In genomic region chr21:42733037-42733632, GRCh38 we compare ENCODE assay signal across 20 cellular contexts.
DNase-seq lines count a peak whose midpoint lies in the region; ATAC-seq, FAIRE-seq and TF ChIP-seq lines count a peak whose summit lies in the region.
"Had no signal": no experiment of that assay in that cellular context is flagged by ENCODE, and none has a peak within 500 bp of the region (broad histone marks: within the 10 kb centered on the region; RNA-seq: fewer than 3 reads in every experiment).

No MANE protein-coding gene starts in this region.

- no peak for TF ChIP-seq CTCF in IMR-90 (conservative IDR thresholded peaks at IDR 0.05; ENCODE audit: low read depth, low read length)
- no peak for TF ChIP-seq CTCF in right lobe of liver (IDR thresholded peaks at IDR 0.05)
- TF ChIP-seq CTCF in sigmoid colon (IDR thresholded peaks at IDR 0.05): no peak

- in situ Hi-C loops in IMR-90 (cut with MboI; ENCODE audit: low sequenced_read_pairs): no loop called here

- H3K79me1 ChIP-seq in IMR-90 (ENCODE audit: low read depth in 1 of 2, low read length in 2 of 2): no peaks in the 10 kb centered on the region

- no peak for TF ChIP-seq EP300 in sigmoid colon (IDR thresholded peaks at IDR 0.05)

- DNase-seq in IMR-90 (no peak), right lobe of liver (no peak), sigmoid colon (peak; percentile 47), HTR-8/SVneo (ENCODE audit: insufficient read length, low spot score) (no peak), A172 (ENCODE audit: low spot score) (no peak)
- DNase-seq: activated CD4-positive, alpha-beta T cell treated with anti-CD3 and anti-CD28 coated beads, Interleukin-2, amount 50 U/mL, for 1 hour; AML-193; brain microvascular endothelial cell; effector CD8-positive, alpha-beta T cell; GDM1; GM23248; Karpas-422; left cardiac atrium; NCI-H1105; ovary had no signal

- H3K27ac ChIP-seq in IMR-90 (ENCODE audit: insufficient read depth, low read length): no peak overlapping the region
- peak overlapping the region; percentile 60 for H3K27ac ChIP-seq in cingulate gyrus (ENCODE audit: low read depth, low read length)
- peak overlapping the region in 2 of 3 donors; percentile 76 to 86 for H3K27ac ChIP-seq in right lobe of liver
- peak overlapping the region in 3 of 4 donors; percentile 73 to 79 (median 77) for H3K27ac ChIP-seq in sigmoid colon
- H3K27ac ChIP-seq: brain microvascular endothelial cell, GM23248, ovary had no signal

- H3K4me3 ChIP-seq in IMR-90 (ENCODE audit: insufficient read depth, low read depth, low read length): no peak overlapping the region
- H3K4me3 ChIP-seq in right lobe of liver: no peak overlapping the region
- H3K4me3 ChIP-seq in sigmoid colon: no peak overlapping the region
- H3K4me3 ChIP-seq: GM23248, ovary had no signal

- H3K23ac ChIP-seq in IMR-90 (ENCODE audit: low read depth, low read length): no peak overlapping the region

- no peak overlapping the region for H2BK15ac ChIP-seq in IMR-90 (ENCODE audit: low read depth, low read length)

- CTCF ChIA-PET in IMR-90 (lab: Yijun Ruan, JAX): no interaction called here

- no CpG with 5 or more reads among the region's 7 CpGs for WGBS in IMR-90 (ENCODE audit: extremely low coverage in 2 of 2, insufficient read length in 1 of 2), 2 experiments
- 28% methylated on average over 7 of the region's 7 CpGs for WGBS in right lobe of liver (ENCODE audit: insufficient coverage, low coverage, low lambda C conversion rate, missing lambda C conversion rate)
- WGBS in sigmoid colon, 2 donors: 41 to 64% methylated on average over 7 of the region's 7 CpGs

- H2BK5ac ChIP-seq in IMR-90 (ENCODE audit: low read depth, low read length, poor library complexity, severe bottlenecking): no peak overlapping the region

- H3K36me3 ChIP-seq in IMR-90 (ENCODE audit: control insufficient read depth, insufficient read depth, low read length): no peaks in the 10 kb centered on the region; the same call in 1 of the 2 replicates
- H3K36me3 ChIP-seq in right lobe of liver: no peaks in the 10 kb centered on the region
- H3K36me3 ChIP-seq in sigmoid colon: peaks cover 8 to 49% (median 28%) of the 10 kb centered on the region in 4 donors
- H3K36me3 ChIP-seq: brain microvascular endothelial cell, ovary had no signal

- no peak for TF ChIP-seq POLR2A in IMR-90 (IDR thresholded peaks at IDR 0.05; ENCODE audit: low read depth, low read length)
- no peak for TF ChIP-seq POLR2A in right lobe of liver (IDR thresholded peaks at IDR 0.05)
- no peak for TF ChIP-seq POLR2A in sigmoid colon (IDR thresholded peaks at IDR 0.05)

- BruUV-seq in IMR-90 (replicated peaks; lab: Mats Ljungman, UMichigan): no TSS peak

- POLR2A ChIA-PET in IMR-90 (lab: Charles Lee; ENCODE audit: unreplicated experiment): no interaction called here

- no peak overlapping the region for H2AK5ac ChIP-seq in IMR-90 (ENCODE audit: low read depth, low read length)

- FAIRE-seq in HTR-8/SVneo (lab: Jason Lieb, UNC): no peak
- FAIRE-seq: D721Med, GM12891, TTC549 had no signal

- H3K4ac ChIP-seq in IMR-90 (ENCODE audit: low read depth, low read length): no peak overlapping the region

- dilution Hi-C loops in IMR-90 (cut with HindIII; ENCODE audit: low sequenced_read_pairs, unreplicated experiment): no loop called here

- no peak overlapping the region for H3K9ac ChIP-seq in IMR-90 (ENCODE audit: low read depth, low read length)
- H3K9ac ChIP-seq: GM23248 had no signal

- H4K5ac ChIP-seq in IMR-90 (ENCODE audit: low read depth, low read length): no peak overlapping the region

- no peak overlapping the region for H4K8ac ChIP-seq in IMR-90 (ENCODE audit: low read depth in 2 of 2, low read length in 2 of 2)

- H4K91ac ChIP-seq in IMR-90 (ENCODE audit: insufficient read depth, low read depth, low read length): no peak overlapping the region

- H2BK120ac ChIP-seq in IMR-90 (ENCODE audit: low read depth, low read length): no peak overlapping the region

- no peak overlapping the region for H3K4me2 ChIP-seq in IMR-90 (ENCODE audit: low read depth, low read length)

- no peaks in the 10 kb centered on the region for H4K20me1 ChIP-seq in IMR-90 (ENCODE audit: insufficient read depth, low read length)

- no peak for ATAC-seq in IMR-90 (ENCODE audit: low read depth)
- ATAC-seq in right lobe of liver: peak; percentile 43 to 63 (median 51)
- ATAC-seq in GM18873 (IDR thresholded peaks at IDR 0.05; ENCODE audit: low FRiP score, unreplicated experiment): no peak
- ATAC-seq: left cardiac atrium had no signal

- H2BK20ac ChIP-seq in IMR-90 (ENCODE audit: low read depth, low read length): no peak overlapping the region

- intact Hi-C loops in IMR-90 (cut with micrococcal nuclease) (no loop called here), right lobe of liver (cut with DNase I) (no loop called here), sigmoid colon (cut with DNase I) (loop anchor here (5.0 kb wide), 1 partner anchor 66 kb away; no protein-coding TSS in a partner anchor)

- H3K18ac ChIP-seq in IMR-90 (ENCODE audit: low read depth, low read length): no peak overlapping the region

- H3K9me3 ChIP-seq in IMR-90 (ENCODE audit: control insufficient read depth, insufficient read depth, low read length) (no peaks in the 10 kb centered on the region), right lobe of liver (no peaks in the 10 kb centered on the region), sigmoid colon (no peaks in the 10 kb centered on the region)
- H3K9me3 ChIP-seq: ovary had no signal

- H2AFZ ChIP-seq in IMR-90 (replicated peaks; ENCODE audit: low read length, poor library complexity): no peak overlapping the region
- H2AFZ ChIP-seq: GM23248 had no signal

- H3K14ac ChIP-seq in IMR-90 (replicated peaks; ENCODE audit: low read depth, low read length): no peak overlapping the region

- peaks cover 3% of the 10 kb centered on the region; the same call in 1 of the 2 replicates for H3K4me1 ChIP-seq in IMR-90 (ENCODE audit: control insufficient read depth, insufficient read depth, low read length)
- H3K4me1 ChIP-seq in right lobe of liver: peaks cover 0 to 49% (median 25%) of the 10 kb centered on the region in 4 donors
- peaks cover 0 to 41% (median 20%) of the 10 kb centered on the region in 4 donors for H3K4me1 ChIP-seq in sigmoid colon

- no peak for TF ChIP-seq RAD21 in IMR-90 (IDR thresholded peaks at IDR 0.05; ENCODE audit: low read length)

- no peak overlapping the region for H3K56ac ChIP-seq in IMR-90 (ENCODE audit: extremely low read depth, insufficient read depth, low read length)

- no peaks in the 10 kb centered on the region; the same call in 1 of the 2 replicates for H3K9me1 ChIP-seq in IMR-90 (ENCODE audit: insufficient read depth, low read length)

- H3K27me3 ChIP-seq in IMR-90 (ENCODE audit: control insufficient read depth, insufficient read depth, low read length): no peaks in the 10 kb centered on the region
- no peaks in the 10 kb centered on the region for H3K27me3 ChIP-seq in right lobe of liver
- H3K27me3 ChIP-seq in sigmoid colon: no peaks in the 10 kb centered on the region
- H3K27me3 ChIP-seq: ovary had no signal

- H2AK9ac ChIP-seq in IMR-90 (replicated peaks; ENCODE audit: low read depth, low read length, poor library complexity): peak overlapping the region; percentile 5

TF ChIP-seq in IMR-90, 13 proteins besides CTCF, POLR2A, EP300 and RAD21:
- TF ChIP-seq SMC3 (IDR thresholded peaks at IDR 0.05; ENCODE audit: low read depth, low read length) (no peak), USF2 (IDR thresholded peaks at IDR 0.05; ENCODE audit: low read depth, low read length) (no peak), CHD1 (IDR thresholded peaks at IDR 0.05; ENCODE audit: low read depth, low read length) (no peak), RCOR1 (IDR thresholded peaks at IDR 0.05; ENCODE audit: insufficient replicate concordance, low read length) (no peak), MXI1 (IDR thresholded peaks at IDR 0.05; ENCODE audit: borderline replicate concordance, low read depth, low read length) (no peak), NFE2L2 (IDR thresholded peaks at IDR 0.05; ENCODE audit: low read depth, low read length) (no peak), FOS (IDR thresholded peaks at IDR 0.05; ENCODE audit: low read depth, low read length) (no peak), CEBPB (IDR thresholded peaks at IDR 0.05; ENCODE audit: low read depth, low read length) (no peak), MAZ (IDR thresholded peaks at IDR 0.05; ENCODE audit: borderline replicate concordance, low read depth, low read length) (no peak), BHLHE40 (IDR thresholded peaks at IDR 0.05; ENCODE audit: low read depth, low read length) (no peak), MAFK (IDR thresholded peaks at IDR 0.05; ENCODE audit: low read depth, low read length) (no peak), RFX5 (IDR thresholded peaks at IDR 0.05; ENCODE audit: low read depth, low read length) (no peak)
TF ChIP-seq in IMR-90: peak in this region for 0.

Comparison
In these comparisons a context has a peak if more than half of its experiments do, and no peak if none do; other contexts are left out.
1. ATAC-seq: peak in right lobe of liver (4 of 4); none in IMR-90 (single experiment) and GM18873 (single experiment).